Comparison of ENCODE assay signal across 16 cellular contexts in the genomic region with DNA sequence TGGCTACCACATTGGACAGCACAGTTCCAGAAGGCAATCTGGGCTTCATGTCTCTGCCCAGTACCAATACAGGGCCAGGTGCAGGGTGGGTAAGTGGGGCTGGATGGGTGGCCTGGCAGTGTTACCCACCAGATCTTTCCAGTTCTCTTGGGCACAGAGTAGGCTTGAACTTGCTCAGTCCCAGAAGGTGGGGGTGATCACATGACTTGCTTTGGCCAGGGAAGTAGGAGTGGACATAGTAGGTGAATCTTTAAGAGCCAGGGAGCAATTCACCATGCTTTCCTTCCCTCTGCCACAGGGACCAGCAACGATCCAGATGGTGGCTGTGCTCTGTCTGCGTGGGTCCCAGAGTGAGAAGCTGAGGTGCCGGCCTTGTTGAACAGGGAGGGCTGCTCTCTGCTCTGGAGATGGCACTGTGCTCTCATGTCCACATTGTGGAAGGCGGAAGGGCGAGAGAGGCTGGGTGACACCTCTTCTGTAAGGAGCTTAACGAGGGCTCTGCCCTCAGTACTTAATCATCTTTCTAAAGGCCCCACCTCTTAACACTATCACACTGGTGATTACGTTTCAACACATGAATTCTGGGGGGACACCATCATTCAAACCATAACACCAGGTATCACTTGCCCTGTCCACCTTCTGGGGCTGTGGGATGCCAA.
"Had no signal": no experiment of that assay in that cellular context is flagged by ENCODE, and none has a peak within 500 bp of the region (broad histone marks: within the 10 kb centered on the region; RNA-seq: fewer than 3 reads in every experiment).

No MANE protein-coding gene starts in this region.

- H3K4me3 Mint-ChIP-seq: naive B cell had no signal

- DNase-seq: effector CD8-positive, alpha-beta T cell; head of caudate nucleus; left colon; left ventricle myocardium superior; mesenchymal stem cell; naive B cell; sigmoid colon; stimulated activated naive CD4-positive, alpha-beta T cell treated with Interleukin-2 at 50 U/mL for 16 hours; trophoblast cell had no signal

- ATAC-seq: esophagus mucosa, gastroesophageal sphincter, left colon, left ventricle myocardium superior had no signal

- H3K27me3 ChIP-seq: right atrium auricular region had no signal

- H3K4me1 Mint-ChIP-seq: naive B cell had no signal

- H3K27ac ChIP-seq: coronary artery, gastroesophageal sphincter, hepatocyte, right atrium auricular region, sigmoid colon, skin epidermis had no signal

- H3K9me3 ChIP-seq: gastroesophageal sphincter, right atrium auricular region, sigmoid colon had no signal

- H3K4me3 ChIP-seq: coronary artery, gastroesophageal sphincter, hepatocyte, lung, right atrium auricular region, sigmoid colon, skin epidermis had no signal

- H3K36me3 Mint-ChIP-seq: naive B cell had no signal

- H3K36me3 ChIP-seq: gastroesophageal sphincter, right atrium auricular region, sigmoid colon had no signal

- H3K4me1 ChIP-seq: gastroesophageal sphincter, right atrium auricular region, sigmoid colon had no signal
